In genomic region chr10:49540056-49540455, GRCh38 we compare ENCODE assay signal across 7 cellular contexts. TPM values are rescaled to one million over a fixed set of nuclear protein-coding genes. Genes with fewer than 3 reads are reported as not detected.
DNase-seq lines count a peak whose midpoint lies in the region; ATAC-seq and TF ChIP-seq lines count a peak whose summit lies in the region.
"Not testable (repeated sequence)": the region's sequence is repeated elsewhere in the genome, so short reads cannot be mapped to it uniquely, and the experiment has no call there.

No MANE protein-coding gene starts in this region.

- H3K36me3 ChIP-seq in ES-I3 (ENCODE audit: insufficient read depth, low read length); OCI-LY7 (ENCODE audit: insufficient read depth, low read length); colonic mucosa; left ventricle myocardium inferior; gastrocnemius medialis: not testable (repeated sequence)

- H3K27me3 Mint-ChIP-seq in activated CD8-positive, alpha-beta T cell treated with anti-CD3 and anti-CD28 coated beads, Interleukin-2, amount 10 ng/mL, durations not matched to agents 7 days and 5 days (ENCODE audit: low read depth): peaks cover 11% of the 10 kb centered on the region
- peaks cover 3 to 33% (median 13%) of the 10 kb centered on the region in 5 donors for H3K27me3 Mint-ChIP-seq in naive thymus-derived CD8-positive, alpha-beta T cell

- H3K79me2 ChIP-seq in OCI-LY7 (ENCODE audit: insufficient read depth, low read depth, low read length): not testable (repeated sequence)

- POLR2A ChIA-PET in OCI-LY7 (lab: Charles Lee): not testable (repeated sequence)
- POLR2A ChIA-PET in activated CD8-positive, alpha-beta T cell treated with anti-CD3 and anti-CD28 coated beads, Interleukin-2, amount 10 ng/mL, durations not matched to agents 7 days and 5 days (lab: Charles Lee): interaction anchor here (1.0 to 2.0 kb wide), 6 partner anchors 8 to 67 kb away, joined by 3 to 22 read pairs (median 3); no protein-coding TSS in a partner anchor
- POLR2A ChIA-PET in naive thymus-derived CD8-positive, alpha-beta T cell (lab: Charles Lee): interaction anchor here (2.1 kb wide), 1 partner anchor 1085 kb away, joined by 7 read pairs; no protein-coding TSS in a partner anchor

- not testable (repeated sequence) for H4K20me1 ChIP-seq in OCI-LY7 (ENCODE audit: insufficient read depth, low read length)

- CTCF ChIA-PET in OCI-LY7 (lab: Charles Lee; ENCODE audit: unreplicated experiment): interaction anchor here (1.0 kb wide), 1 partner anchor 8 kb away, joined by 3 read pairs; no protein-coding TSS in a partner anchor
- CTCF ChIA-PET in activated CD8-positive, alpha-beta T cell treated with anti-CD3 and anti-CD28 coated beads, Interleukin-2, amount 10 ng/mL, durations not matched to agents 7 days and 5 days (lab: Charles Lee): interaction anchor here (1.5 to 2.5 kb wide), 4 partner anchors 12 to 55 kb away, joined by 5 to 11 read pairs (median 8); no protein-coding TSS in a partner anchor

- not testable (repeated sequence) for H3K4me1 ChIP-seq in ES-I3 (ENCODE audit: insufficient read depth, low read length); colonic mucosa
- H3K4me1 ChIP-seq in OCI-LY7 (ENCODE audit: insufficient read depth, low read length, poor library complexity, severe bottlenecking): peaks cover 20% of the 10 kb centered on the region
- peaks cover 46% of the 10 kb centered on the region for H3K4me1 ChIP-seq in left ventricle myocardium inferior
- peaks cover 12 to 16% of the 10 kb centered on the region in 2 donors for H3K4me1 ChIP-seq in gastrocnemius medialis

- ATAC-seq in activated CD8-positive, alpha-beta T cell treated with anti-CD3 and anti-CD28 coated beads, Interleukin-2, amount 10 ng/mL, durations not matched to agents 7 days and 5 days; naive thymus-derived CD8-positive, alpha-beta T cell; gastrocnemius medialis: not testable (repeated sequence)

- TF ChIP-seq POLR2A in gastrocnemius medialis (IDR thresholded peaks at IDR 0.05): not testable (repeated sequence)

- in situ Hi-C loops in gastrocnemius medialis (cut with MboI; ENCODE audit: low sequenced_read_pairs in 4 of 4): not testable (repeated sequence)

- not testable (repeated sequence) for H2AFZ ChIP-seq in OCI-LY7 (ENCODE audit: low read length)

- H3K27ac Mint-ChIP-seq in activated CD8-positive, alpha-beta T cell treated with anti-CD3 and anti-CD28 coated beads, Interleukin-2, amount 10 ng/mL, durations not matched to agents 7 days and 5 days: not testable (repeated sequence)
- peak overlapping the region in 4 of 10 donors; percentile 92 to 96 (median 96) for H3K27ac Mint-ChIP-seq in naive thymus-derived CD8-positive, alpha-beta T cell

- not testable (repeated sequence) for H3K9me3 ChIP-seq in ES-I3 (ENCODE audit: control insufficient read depth, insufficient read depth, low read length); OCI-LY7 (ENCODE audit: low read length); colonic mucosa; left ventricle myocardium inferior (replicated peaks); gastrocnemius medialis

- not testable (repeated sequence) for H3K27me3 ChIP-seq in colonic mucosa; left ventricle myocardium inferior (ENCODE audit: low read depth); gastrocnemius medialis

- peak overlapping the region; percentile 90 for H3K4me3 Mint-ChIP-seq in activated CD8-positive, alpha-beta T cell treated with anti-CD3 and anti-CD28 coated beads, Interleukin-2, amount 10 ng/mL, durations not matched to agents 7 days and 5 days
- H3K4me3 Mint-ChIP-seq in naive thymus-derived CD8-positive, alpha-beta T cell: peak overlapping the region in 9 of 10 donors; percentile 92 to 98 (median 95)

- H3K36me3 Mint-ChIP-seq in activated CD8-positive, alpha-beta T cell treated with anti-CD3 and anti-CD28 coated beads, Interleukin-2, amount 10 ng/mL, durations not matched to agents 7 days and 5 days (ENCODE audit: low read depth): peaks cover 11% of the 10 kb centered on the region
- H3K36me3 Mint-ChIP-seq in naive thymus-derived CD8-positive, alpha-beta T cell: not testable (repeated sequence)

- H3K4me1 Mint-ChIP-seq in activated CD8-positive, alpha-beta T cell treated with anti-CD3 and anti-CD28 coated beads, Interleukin-2, amount 10 ng/mL, durations not matched to agents 7 days and 5 days (ENCODE audit: low read depth): peaks cover 37% of the 10 kb centered on the region
- peaks cover 17 to 38% (median 37%) of the 10 kb centered on the region in 4 donors for H3K4me1 Mint-ChIP-seq in naive thymus-derived CD8-positive, alpha-beta T cell

- H3K4me2 ChIP-seq in OCI-LY7 (ENCODE audit: low read length): peak overlapping the region; percentile 91; the same call in 1 of the 2 replicates

- H3K9me3 Mint-ChIP-seq in activated CD8-positive, alpha-beta T cell treated with anti-CD3 and anti-CD28 coated beads, Interleukin-2, amount 10 ng/mL, durations not matched to agents 7 days and 5 days (ENCODE audit: insufficient read depth); naive thymus-derived CD8-positive, alpha-beta T cell: not testable (repeated sequence)

- intact Hi-C loops in OCI-LY7 (cut with micrococcal nuclease; ENCODE audit: unreplicated experiment); colonic mucosa (cut with DNase I); left ventricle myocardium inferior (cut with micrococcal nuclease); gastrocnemius medialis (cut with DNase I; ENCODE audit: low total_unique reads): not testable (repeated sequence)

- TF ChIP-seq CTCF in OCI-LY7 (conservative IDR thresholded peaks at IDR 0.05; ENCODE audit: low read length); colonic mucosa (IDR thresholded peaks at IDR 0.05); left ventricle myocardium inferior (IDR thresholded peaks at IDR 0.05; ENCODE audit: borderline replicate concordance); gastrocnemius medialis (IDR thresholded peaks at IDR 0.05 in 4 of 5, conservative IDR thresholded peaks at IDR 0.05 in 1 of 5): not testable (repeated sequence)

- not testable (repeated sequence) for DNase-seq in OCI-LY7 (ENCODE audit: low spot score); activated CD8-positive, alpha-beta T cell treated with anti-CD3 and anti-CD28 coated beads, Interleukin-2, amount 10 ng/mL, durations not matched to agents 7 days and 5 days; colonic mucosa; left ventricle myocardium inferior; naive thymus-derived CD8-positive, alpha-beta T cell; gastrocnemius medialis

- H3K27ac ChIP-seq in OCI-LY7 (ENCODE audit: low read depth, low read length, poor library complexity, severe bottlenecking); colonic mucosa: not testable (repeated sequence)
- peak overlapping the region; percentile 92 for H3K27ac ChIP-seq in left ventricle myocardium inferior (replicated peaks)
- peak overlapping the region in 2 of 4 donors; percentile 87 to 96 for H3K27ac ChIP-seq in gastrocnemius medialis

- H3K4me3 ChIP-seq in OCI-LY7 (ENCODE audit: low read depth, low read length, poor library complexity, severe bottlenecking): not testable (repeated sequence)
- H3K4me3 ChIP-seq in colonic mucosa (peak overlapping the region; percentile 69), left ventricle myocardium inferior (peak overlapping the region; percentile 86), gastrocnemius medialis (peak overlapping the region; percentile 78 to 87 (median 83))

- BruUV-seq in OCI-LY7 (replicated peaks; lab: Mats Ljungman, UMichigan): not testable (repeated sequence)

- H3K9me2 ChIP-seq in OCI-LY7 (ENCODE audit: insufficient read depth, low read length): not testable (repeated sequence)

- peak overlapping the region; percentile 70; the same call in 1 of the 2 replicates for H3K9ac ChIP-seq in ES-I3 (ENCODE audit: low read depth, low read length)
- not testable (repeated sequence) for H3K9ac ChIP-seq in colonic mucosa (ENCODE audit: low read depth in 2 of 2, low read length in 2 of 2)

RNA-seq across cellular contexts. Expression of gene ERCC6, which starts 1.1 kb away (rescaled TPM):
- 7.8 and 8.8 TPM in 2 replicates for total RNA-seq in OCI-LY7 (2014; rRNA removed; shearing (Covaris generic))
- total RNA-seq in OCI-LY7 (2022) (21.9 and 25.7 TPM in 2 replicates), colonic mucosa (10 to 100 TPM; 16.4 to 18.0 TPM), left ventricle myocardium inferior (19.9 TPM), gastrocnemius medialis (10 to 100 TPM in 3 of 4 donors, 1 to 10 TPM in 1; 8.7 to 16.7 (median 10.5) TPM)
- total RNA-seq in activated CD8-positive, alpha-beta T cell treated with anti-CD3 and anti-CD28 coated beads, Interleukin-2, amount 10 ng/mL, durations not matched to agents 7 days and 5 days: 10 to 100 TPM; 20.5 to 20.6 TPM
- 10 to 100 TPM; 49.8 to 50.4 TPM for total RNA-seq in naive thymus-derived CD8-positive, alpha-beta T cell
- 1 to 10 TPM; 7.9 to 9.0 (median 8.4) TPM for polyA plus RNA-seq in naive thymus-derived CD8-positive, alpha-beta T cell
